ENCODE assay signal across 35 cellular contexts in genomic region chr1:201004154-201004553, GRCh38.
"Had no signal": no experiment of that assay in that cellular context is flagged by ENCODE, and none has a peak within 500 bp of the region (broad histone marks: within the 10 kb centered on the region; RNA-seq: fewer than 3 reads in every experiment).

No MANE protein-coding gene starts in this region.

- H3K27ac ChIP-seq: adrenal gland, body of pancreas, brain microvascular endothelial cell, breast epithelium, VCaP had no signal

- H3K4me1 Mint-ChIP-seq: activated B cell treated with CpG ODN at 0.5 μM for 24 hours had no signal

- H3K9me3 ChIP-seq: adrenal gland, body of pancreas, breast epithelium had no signal

- ATAC-seq: body of pancreas had no signal

- DNase-seq: activated B cell treated with CpG ODN at 0.5 μM for 24 hours; activated CD4-positive, alpha-beta T cell treated with anti-CD3 and anti-CD28 coated beads for 4 hours; activated CD4-positive, alpha-beta T cell treated with anti-CD3 and anti-CD28 coated beads, Interleukin-2, amount 10 ng/mL, durations not matched to agents 24 days and 14 days; activated CD4-positive, alpha-beta T cell treated with anti-CD3 and anti-CD28 coated beads, Interleukin-2, amount 50 U/mL, for 1 hour; activated CD4-positive, alpha-beta T cell treated with anti-CD3 and anti-CD28 coated beads, Interleukin-2, amount 50 U/mL, for 4 hours; activated CD4-positive, CD25-positive, alpha-beta regulatory T cell treated with anti-CD3 and anti-CD28 coated beads, Interleukin-2, amount 50 U/mL, for 72 hours; activated CD8-positive, alpha-beta T cell treated with anti-CD3 and anti-CD28 coated beads for 36 hours; activated effector memory CD4-positive, alpha-beta T cell treated with anti-CD3 and anti-CD28 coated beads, Interleukin-2, amount 50 U/mL, for 16 hours; activated gamma-delta T cell treated with Interleukin-2 at 50 U/mL for 16 hours; activated naive CD4-positive, alpha-beta T cell; activated naive CD4-positive, alpha-beta T cell treated with anti-CD3 and anti-CD28 coated beads for 36 hours; activated naive CD4-positive, alpha-beta T cell treated with anti-CD3 and anti-CD28 coated beads, Interleukin-2, amount 50 U/mL, for 16 hours; activated naive CD8-positive, alpha-beta T cell treated with anti-CD3 and anti-CD28 coated beads for 36 hours; activated T-cell treated with anti-CD3 and anti-CD28 coated beads for 4 hours; activated T-cell treated with anti-CD3 and anti-CD28 coated beads, Interleukin-2, amount 50 U/mL, for 1 hour; activated T-cell treated with anti-CD3 and anti-CD28 coated beads, Interleukin-2, amount 50 U/mL, for 4 hours; adrenal gland; amniotic stem cell; aorta; body of pancreas; brain microvascular endothelial cell; central memory CD4-positive, alpha-beta T cell; T-helper 1 cell; T-helper 2 cell; T-helper 9 cell had no signal

- H3K27me3 Mint-ChIP-seq: activated B cell treated with CpG ODN at 0.5 μM for 24 hours; activated CD4-positive, alpha-beta T cell treated with anti-CD3 and anti-CD28 coated beads, Interleukin-2, amount 10 ng/mL, durations not matched to agents 24 days and 14 days; activated CD8-positive, alpha-beta T cell treated with anti-CD3 and anti-CD28 coated beads for 36 hours; activated naive CD8-positive, alpha-beta T cell treated with anti-CD3 and anti-CD28 coated beads for 36 hours; activated T-helper 17 cell treated with anti-CD3 and anti-CD28 coated beads, Interleukin-2, amount 50 U/mL, for 72 hours had no signal

- H3K4me3 Mint-ChIP-seq: activated B cell treated with CpG ODN at 0.5 μM for 24 hours; activated CD4-positive, alpha-beta T cell treated with anti-CD3 and anti-CD28 coated beads, Interleukin-2, amount 10 ng/mL, durations not matched to agents 24 days and 14 days; activated CD8-positive, alpha-beta T cell treated with anti-CD3 and anti-CD28 coated beads for 36 hours; activated naive CD4-positive, alpha-beta T cell treated with anti-CD3 and anti-CD28 coated beads for 36 hours; activated naive CD8-positive, alpha-beta T cell treated with anti-CD3 and anti-CD28 coated beads for 36 hours; activated T-cell treated with anti-CD3 and anti-CD28 coated beads, Interleukin-2, amount 50 U/mL, for 4 hours; activated T-cell treated with anti-CD3 and anti-CD28 coated beads, Interleukin-2, amount 50 U/mL, for 72 hours; activated T-helper 1 cell treated with anti-CD3 and anti-CD28 coated beads, Interleukin-12 subunit alpha, Interleukin-12 subunit beta, Interleukin-2, Interleukin-4 antibody, amounts not matched to agents 30 ng/mL and 10 ng/mL and 1 ng/mL, durations not matched to agents 14 hours and 24 hours and 36 hours; activated T-helper 17 cell treated with anti-CD3 and anti-CD28 coated beads, Interleukin-2, amount 50 U/mL, for 72 hours; T-helper 1 cell treated with Interleukin-12 subunit alpha and Interleukin-12 subunit beta and Interleukin-4 antibody, amounts not matched to agents 30 μg/mL and 1 μg/mL, for 36 hours; T-helper 2 cell treated with Interferon-gamma antibody and Interleukin-4, amounts not matched to agents 5 μg/mL and 100 μg/mL, for 36 hours had no signal

- H3K27me3 ChIP-seq: adrenal gland, body of pancreas, brain microvascular endothelial cell, breast epithelium had no signal

- H3K4me3 ChIP-seq: adrenal gland, body of pancreas, breast epithelium had no signal

- H3K9me3 Mint-ChIP-seq: activated B cell treated with CpG ODN at 0.5 μM for 24 hours; activated CD4-positive, alpha-beta T cell treated with anti-CD3 and anti-CD28 coated beads, Interleukin-2, amount 10 ng/mL, durations not matched to agents 24 days and 14 days; activated CD8-positive, alpha-beta T cell treated with anti-CD3 and anti-CD28 coated beads for 36 hours; activated naive CD4-positive, alpha-beta T cell treated with anti-CD3 and anti-CD28 coated beads for 36 hours; activated naive CD4-positive, alpha-beta T cell treated with anti-CD3 and anti-CD28 coated beads, Interleukin-2, amount 50 U/mL, for 72 hours; activated naive CD8-positive, alpha-beta T cell treated with anti-CD3 and anti-CD28 coated beads for 36 hours; activated T-cell treated with anti-CD3 and anti-CD28 coated beads, Interleukin-2, amount 50 U/mL, for 4 hours; activated T-cell treated with anti-CD3 and anti-CD28 coated beads, Interleukin-2, amount 50 U/mL, for 72 hours; activated T-helper 1 cell treated with anti-CD3 and anti-CD28 coated beads, Interleukin-12 subunit alpha, Interleukin-12 subunit beta, Interleukin-2, Interleukin-4 antibody, amounts not matched to agents 30 ng/mL and 10 ng/mL and 1 ng/mL, durations not matched to agents 14 hours and 24 hours and 36 hours; activated T-helper 17 cell treated with anti-CD3 and anti-CD28 coated beads, Interleukin-2, amount 50 U/mL, for 72 hours; T-helper 1 cell treated with Interleukin-12 subunit alpha and Interleukin-12 subunit beta and Interleukin-4 antibody, amounts not matched to agents 30 μg/mL and 1 μg/mL, for 36 hours; T-helper 2 cell treated with Interferon-gamma antibody and Interleukin-4, amounts not matched to agents 5 μg/mL and 100 μg/mL, for 36 hours had no signal

- H3K4me1 ChIP-seq: adrenal gland, body of pancreas, breast epithelium had no signal

- H3K36me3 ChIP-seq: adrenal gland, brain microvascular endothelial cell, breast epithelium had no signal

- FAIRE-seq: astrocyte, TTC549 had no signal

- H3K27ac Mint-ChIP-seq: activated B cell treated with CpG ODN at 0.5 μM for 24 hours; activated CD4-positive, alpha-beta T cell treated with anti-CD3 and anti-CD28 coated beads, Interleukin-2, amount 10 ng/mL, durations not matched to agents 24 days and 14 days; activated naive CD4-positive, alpha-beta T cell treated with anti-CD3 and anti-CD28 coated beads for 36 hours; activated naive CD8-positive, alpha-beta T cell treated with anti-CD3 and anti-CD28 coated beads for 36 hours; activated T-cell treated with anti-CD3 and anti-CD28 coated beads, Interleukin-2, amount 50 U/mL, for 72 hours; activated T-helper 1 cell treated with anti-CD3 and anti-CD28 coated beads, Interleukin-12 subunit alpha, Interleukin-12 subunit beta, Interleukin-2, Interleukin-4 antibody, amounts not matched to agents 30 ng/mL and 10 ng/mL and 1 ng/mL, durations not matched to agents 14 hours and 24 hours and 36 hours; activated T-helper 17 cell treated with anti-CD3 and anti-CD28 coated beads, Interleukin-2, amount 50 U/mL, for 72 hours; T-helper 1 cell treated with Interleukin-12 subunit alpha and Interleukin-12 subunit beta and Interleukin-4 antibody, amounts not matched to agents 30 μg/mL and 1 μg/mL, for 36 hours; T-helper 2 cell treated with Interferon-gamma antibody and Interleukin-4, amounts not matched to agents 5 μg/mL and 100 μg/mL, for 36 hours had no signal
